ENCODE assay signal across 8 cellular contexts in the genomic region with DNA sequence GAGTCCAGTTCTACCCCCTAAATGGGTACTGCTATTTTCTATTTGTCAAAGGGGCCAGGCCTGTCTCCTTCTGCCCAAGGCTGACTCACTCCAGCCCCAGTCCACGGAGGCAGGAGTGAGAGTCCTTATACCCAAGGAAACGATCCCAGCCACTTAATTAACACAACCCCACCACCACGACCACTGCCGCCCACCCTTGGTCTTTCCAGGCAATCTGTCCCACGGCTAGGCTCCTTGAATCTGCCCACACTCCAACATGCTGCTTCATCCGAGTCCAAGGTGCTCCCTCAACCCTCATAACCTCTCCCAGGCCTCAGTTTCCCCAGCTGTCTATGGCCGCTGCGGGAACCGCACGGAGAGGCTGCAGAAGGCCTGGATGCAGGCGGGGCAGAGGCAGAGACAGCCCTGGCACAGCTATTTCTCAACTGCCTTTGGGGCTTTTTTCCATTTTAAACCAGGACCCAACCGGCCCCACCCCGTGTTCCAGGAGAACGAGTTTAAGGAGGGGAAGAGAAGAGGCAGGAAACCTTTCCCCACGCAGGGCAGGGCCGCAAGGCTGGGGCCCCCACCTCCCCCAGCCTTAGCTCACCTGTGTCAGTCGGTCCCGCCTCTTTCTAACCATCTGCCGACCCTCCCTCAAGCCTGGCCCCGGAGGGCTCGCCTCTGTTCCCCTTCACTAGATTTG. TPM values are rescaled to one million over a fixed set of nuclear protein-coding genes. Genes with fewer than 3 reads are reported as not detected.
A peak's percentile ranks its signal among the peaks of the same experiment; 100 is the strongest.
DNase-seq lines count a peak whose midpoint lies in the region; ATAC-seq, FAIRE-seq and TF ChIP-seq lines count a peak whose summit lies in the region.

No MANE protein-coding gene starts in this region.

- peaks cover 21 to 23% of the 10 kb centered on the region in 2 donors for H3K4me1 Mint-ChIP-seq in effector memory CD8-positive, alpha-beta T cell (ENCODE audit: low read depth in 2 of 2)
- H3K4me1 Mint-ChIP-seq in naive B cell = peaks cover 12 to 28% (median 27%) of the 10 kb centered on the region in 3 donors

- H3K36me3 Mint-ChIP-seq in effector memory CD8-positive, alpha-beta T cell (ENCODE audit: insufficient read depth) = peaks cover 23% of the 10 kb centered on the region
- peaks cover 6 to 8% of the 10 kb centered on the region in 2 donors for H3K36me3 Mint-ChIP-seq in naive B cell

- peak overlapping the region; percentile 72 to 84 for H3K27ac Mint-ChIP-seq in effector memory CD8-positive, alpha-beta T cell
- H3K27ac Mint-ChIP-seq in naive B cell = peak overlapping the region in 4 of 6 donors; percentile 29 to 69 (median 59)

- H2AFZ ChIP-seq in KMS-11 (ENCODE audit: low read depth) = peak overlapping the region; percentile 94

- H3K4me3 ChIP-seq in AG04450 (ENCODE audit: low read depth, low read length) = peak overlapping the region; percentile 73
- no peak overlapping the region for H3K4me3 ChIP-seq in KMS-11 (IDR thresholded peaks at IDR 0.05; ENCODE audit: insufficient read depth, low read depth, low read length)

- no peaks in the 10 kb centered on the region for H3K27me3 Mint-ChIP-seq in effector memory CD8-positive, alpha-beta T cell
- H3K27me3 Mint-ChIP-seq in naive B cell = no peaks in the 10 kb centered on the region

- no peaks in the 10 kb centered on the region for H3K9me3 Mint-ChIP-seq in effector memory CD8-positive, alpha-beta T cell
- H3K9me3 Mint-ChIP-seq in naive B cell = peaks cover 0 to 5% (median 0%) of the 10 kb centered on the region in 7 donors

- H4K20me1 ChIP-seq in KMS-11 (ENCODE audit: insufficient read depth) = no peaks in the 10 kb centered on the region

- POLR2A ChIA-PET in AG04450 (lab: Yijun Ruan, JAX) = interaction anchor here (1.0 to 1.6 kb wide), 2 partner anchors 15 to 36 kb away, joined by 4 read pairs; a partner anchor contains a TSS

- no peaks in the 10 kb centered on the region for H3K79me2 ChIP-seq in KMS-11 (ENCODE audit: insufficient read depth, low read depth)

- peaks cover 11% of the 10 kb centered on the region for H3K4me1 ChIP-seq in KMS-11 (ENCODE audit: low read depth, poor library complexity, severe bottlenecking)

- H3K27me3 ChIP-seq in AG04450 (ENCODE audit: control insufficient read depth, insufficient read depth, low read length) = no peaks in the 10 kb centered on the region
- H3K27me3 ChIP-seq in KMS-11 (ENCODE audit: insufficient read depth, low read depth) = no peaks in the 10 kb centered on the region

- CTCF ChIA-PET in AG04450 (lab: Charles Lee) = interaction anchor here (1.5 kb wide), 1 partner anchor 43 kb away, joined by 6 read pairs; no protein-coding TSS in a partner anchor

- no peaks in the 10 kb centered on the region; the same call in 1 of the 2 replicates for H3K9me3 ChIP-seq in AG04450 (ENCODE audit: control insufficient read depth, insufficient read depth, low read length)

- TF ChIP-seq CTCF in AG04450 (IDR thresholded peaks at IDR 0.05; ENCODE audit: low read depth, low read length) = no peak
- TF ChIP-seq CTCF in KMS-11 (conservative IDR thresholded peaks at IDR 0.05; ENCODE audit: low read depth, low read length) = no peak

- H3K27ac ChIP-seq in AG04450 (ENCODE audit: low read depth, low read length) = no peak overlapping the region
- no peak overlapping the region for H3K27ac ChIP-seq in KMS-11

- no peak for FAIRE-seq in GM19239 (lab: Jason Lieb, UNC)

- H3K4me3 Mint-ChIP-seq in effector memory CD8-positive, alpha-beta T cell = peak overlapping the region; percentile 81 to 83
- H3K4me3 Mint-ChIP-seq in naive B cell = peak overlapping the region; percentile 70 to 88 (median 86)

- H3K36me3 ChIP-seq in KMS-11 (ENCODE audit: insufficient read depth) = no peaks in the 10 kb centered on the region

- H3K9ac ChIP-seq in KMS-11 = peak overlapping the region; percentile 60; the same call in 1 of the 2 replicates

- DNase-seq in AG04450 (ENCODE audit: low read depth, low spot score) (no peak), naive B cell (no peak), GM19238 (ENCODE audit: insufficient read length, low spot score) (no peak), GM19239 (ENCODE audit: insufficient read length, low spot score) (no peak)
- no peak for DNase-seq in effector memory CD8-positive, alpha-beta T cell

- peak overlapping the region; percentile 76 for H3K4me2 ChIP-seq in KMS-11

- no peak for ATAC-seq in effector memory CD8-positive, alpha-beta T cell (replicated peaks)
- no peak for ATAC-seq in naive B cell (ENCODE audit: low read depth in 2 of 2)
- ATAC-seq in HG03432 (IDR thresholded peaks at IDR 0.05; ENCODE audit: unreplicated experiment) = no peak
- ATAC-seq in GM21360 (IDR thresholded peaks at IDR 0.05; ENCODE audit: unreplicated experiment) = no peak

RNA-seq across cellular contexts. Expression of a gene that starts 0.7 kb away (rescaled TPM):
- polyA plus RNA-seq in AG04450 (2011; rRNA removed) = 15.6 and 17.0 TPM in 2 replicates
- polyA minus RNA-seq in AG04450 (2011; rRNA and poly(A)+ RNA removed) = 50.1 and 73.3 TPM in 2 replicates
- 1 to 10 TPM; 1.9 to 5.8 (median 2.4) TPM for polyA plus RNA-seq in naive B cell (ENCODE audit: low read depth in 6 of 6)

RNA-seq across cellular contexts. Expression of a gene that starts 7.4 kb away (rescaled TPM):
- polyA plus RNA-seq in AG04450 (2011; rRNA removed) (71.9 and 90.6 TPM in 2 replicates), naive B cell (ENCODE audit: low read depth in 6 of 6) (100 to 1,000 TPM; 102 to 171 (median 114) TPM)
- 49.4 and 55.9 TPM in 2 replicates for polyA minus RNA-seq in AG04450 (2011; rRNA and poly(A)+ RNA removed)

RNA-seq across cellular contexts. Expression of a gene that starts 7.6 kb away (rescaled TPM):
- polyA plus RNA-seq in AG04450 (2011; rRNA removed) (12.1 and 14.6 TPM in 2 replicates), naive B cell (ENCODE audit: low read depth in 6 of 6) (10 to 100 TPM; 13.2 to 25.0 (median 16.2) TPM)
- 7.5 and 14.5 TPM in 2 replicates for polyA minus RNA-seq in AG04450 (2011; rRNA and poly(A)+ RNA removed)

RNA-seq across cellular contexts. Expression of a gene that starts 16.5 kb away (rescaled TPM):
- polyA plus RNA-seq in AG04450 (2011; rRNA removed) (13.8 and 18.5 TPM in 2 replicates), naive B cell (ENCODE audit: low read depth in 6 of 6) (under 1 TPM in 2 of 6 donors, not detected in 4; 0.56 to 0.69 TPM)
- polyA minus RNA-seq in AG04450 (2011; rRNA and poly(A)+ RNA removed) = 11.5 and 21.1 TPM in 2 replicates

RNA-seq across cellular contexts. Expression of a gene that starts 35.8 kb away (rescaled TPM):
- 0.88 and 0.89 TPM in 2 replicates for polyA plus RNA-seq in AG04450 (2011; rRNA removed)
- polyA minus RNA-seq in AG04450 (2011; rRNA and poly(A)+ RNA removed) = 0.30 and 0.51 TPM in 2 replicates
- polyA plus RNA-seq in naive B cell (ENCODE audit: low read depth in 6 of 6) = 10 to 100 TPM in 1 of 6 donors, 1 to 10 TPM in 5; 6.0 to 10.2 (median 7.6) TPM
